ENCODE assay signal across 32 cellular contexts in the genomic region with DNA sequence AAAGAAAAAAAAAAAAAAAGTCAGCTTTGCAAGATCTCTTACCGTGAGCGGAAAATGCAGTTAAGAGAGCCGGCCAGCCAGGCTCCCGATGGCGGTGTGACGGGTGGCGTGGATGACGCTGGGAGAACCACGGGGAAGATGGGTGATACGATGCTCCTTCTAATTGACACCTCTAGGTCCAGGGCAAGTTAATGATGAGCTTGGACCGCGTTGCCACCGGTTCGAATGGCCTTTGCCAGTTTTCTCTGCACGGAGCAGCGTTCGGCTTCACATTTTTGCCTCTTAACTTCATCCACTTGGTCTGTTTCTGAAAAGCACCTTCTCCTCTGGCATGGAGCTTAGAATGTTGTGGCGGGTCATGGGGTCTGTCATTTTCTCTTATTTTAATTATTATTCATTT. TPM values are rescaled to one million over a fixed set of nuclear protein-coding genes. Genes with fewer than 3 reads are reported as not detected.
"Had no signal": no experiment of that assay in that cellular context is flagged by ENCODE, and none has a peak within 500 bp of the region (broad histone marks: within the 10 kb centered on the region; RNA-seq: fewer than 3 reads in every experiment).

No MANE protein-coding gene starts in this region.

- ATAC-seq: activated CD4-positive, alpha-beta T cell treated with anti-CD3 and anti-CD28 coated beads for 36 hours; activated CD4-positive, CD25-positive, alpha-beta regulatory T cell treated with anti-CD3 and anti-CD28 coated beads, Interleukin-2, amount 50 U/mL, for 24 hours; activated CD8-positive, alpha-beta memory T cell treated with anti-CD3 and anti-CD28 coated beads, Interleukin-2, amount 10 ng/mL, durations not matched to agents 7 days and 5 days; activated CD8-positive, alpha-beta T cell treated with anti-CD3 and anti-CD28 coated beads, Interleukin-2, amount 10 ng/mL, durations not matched to agents 7 days and 5 days; activated naive CD8-positive, alpha-beta T cell treated with anti-CD3 and anti-CD28 coated beads, Interleukin-2, amount 50 U/mL, for 24 hours had no signal

- H3K4me1 ChIP-seq: ascending aorta had no signal

- H3K36me3 ChIP-seq: ascending aorta, cardiac muscle cell had no signal

- H3K27me3 ChIP-seq: ascending aorta, cardiac muscle cell had no signal

- H3K27ac ChIP-seq: ascending aorta, cardiac muscle cell, VCaP had no signal

- DNase-seq: activated B cell treated with CpG ODN at 0.5 μM for 24 hours; activated CD4-positive, alpha-beta memory T cell treated with anti-CD3 and anti-CD28 coated beads, Interleukin-2, amount 10 ng/mL, durations not matched to agents 7 days and 5 days; activated CD4-positive, alpha-beta T cell treated with anti-CD3 and anti-CD28 coated beads for 1 hour; activated CD4-positive, alpha-beta T cell treated with anti-CD3 and anti-CD28 coated beads for 36 hours; activated CD4-positive, alpha-beta T cell treated with anti-CD3 and anti-CD28 coated beads for 48 hours; activated CD4-positive, alpha-beta T cell treated with anti-CD3 and anti-CD28 coated beads, Interleukin-2, amount 10 ng/mL, durations not matched to agents 7 days and 5 days; activated CD4-positive, alpha-beta T cell treated with anti-CD3 and anti-CD28 coated beads, Interleukin-2, amount 50 U/mL, for 48 hours; activated CD8-positive, alpha-beta memory T cell treated with anti-CD3 and anti-CD28 coated beads for 24 hours; activated CD8-positive, alpha-beta memory T cell treated with anti-CD3 and anti-CD28 coated beads, Interleukin-2, amount 10 ng/mL, durations not matched to agents 7 days and 5 days; activated CD8-positive, alpha-beta memory T cell treated with anti-CD3 and anti-CD28 coated beads, Interleukin-2, amount 50 U/mL, for 48 hours; activated CD8-positive, alpha-beta T cell treated with anti-CD3 and anti-CD28 coated beads, Interleukin-2, amount 10 ng/mL, durations not matched to agents 7 days and 5 days; activated effector memory CD4-positive, alpha-beta T cell treated with Interleukin-2 at 50 U/mL for 16 hours; activated gamma-delta T cell; activated naive CD4-positive, alpha-beta T cell treated with anti-CD3 and anti-CD28 coated beads, Interleukin-2, amount 10 ng/mL, durations not matched to agents 7 days and 5 days; activated naive CD4-positive, alpha-beta T cell treated with Interleukin-2 at 50 U/mL for 16 hours; activated naive CD8-positive, alpha-beta T cell treated with anti-CD3 and anti-CD28 coated beads, Interleukin-2, amount 10 ng/mL, durations not matched to agents 7 days and 5 days; activated naive CD8-positive, alpha-beta T cell treated with anti-CD3 and anti-CD28 coated beads, Interleukin-2, amount 50 U/mL, for 24 hours; activated T-cell treated with anti-CD3 and anti-CD28 coated beads, Interleukin-2, amount 50 U/mL, for 24 hours; activated T-cell treated with anti-CD3 and anti-CD28 coated beads, Interleukin-2, amount 50 U/mL, for 48 hours; amygdala; anterior cingulate cortex; caudate nucleus; cerebellar nuclear complex; T-helper 1 cell; T-helper 2 cell; T-helper 9 cell had no signal

- H3K4me3 ChIP-seq: ascending aorta, cardiac muscle cell had no signal

- H3K9me3 ChIP-seq: ascending aorta had no signal

RNA-seq across cellular contexts. Expression of a gene that starts 33.2 kb away (rescaled TPM):
- total RNA-seq: activated B cell treated with CpG ODN at 0.5 μM for 24 hours; activated CD4-positive, alpha-beta memory T cell treated with anti-CD3 and anti-CD28 coated beads, Interleukin-2, amount 10 ng/mL, durations not matched to agents 7 days and 5 days; activated CD4-positive, alpha-beta T cell treated with anti-CD3 and anti-CD28 coated beads for 36 hours; activated CD4-positive, alpha-beta T cell treated with anti-CD3 and anti-CD28 coated beads, Interleukin-2, amount 10 ng/mL, durations not matched to agents 7 days and 5 days; activated CD8-positive, alpha-beta memory T cell treated with anti-CD3 and anti-CD28 coated beads, Interleukin-2, amount 10 ng/mL, durations not matched to agents 7 days and 5 days; activated CD8-positive, alpha-beta T cell treated with anti-CD3 and anti-CD28 coated beads, Interleukin-2, amount 10 ng/mL, durations not matched to agents 7 days and 5 days; activated naive CD8-positive, alpha-beta T cell treated with anti-CD3 and anti-CD28 coated beads, Interleukin-2, amount 10 ng/mL, durations not matched to agents 7 days and 5 days; activated T-helper 2 cell treated with anti-CD3 and anti-CD28 coated beads, Interferon-gamma antibody, Interleukin-2, Interleukin-4, amounts not matched to agents 10 μg/mL and 5 μg/mL and 100 μg/mL, durations not matched to agents 14 hours and 24 hours and 36 hours; ascending aorta; bronchial epithelial cell; cardiac muscle cell had no signal
- polyA plus RNA-seq: cardiac muscle cell had no signal
